8 cellular contexts compared by ENCODE assay signal in genomic region chr7:55365680-55366460, GRCh38. TPM values are rescaled to one million over a fixed set of nuclear protein-coding genes. Genes with fewer than 3 reads are reported as not detected.
DNase-seq lines count a peak whose midpoint lies in the region; ATAC-seq and TF ChIP-seq lines count a peak whose summit lies in the region.

No MANE protein-coding gene starts in this region.

- H3K4me1 ChIP-seq in HUES64 (ENCODE audit: insufficient read depth, low read length) (peaks cover 16% of the 10 kb centered on the region; the same call in 1 of the 2 replicates), OCI-LY1 (ENCODE audit: insufficient read depth, low read length, severe bottlenecking) (peaks cover 28% of the 10 kb centered on the region), mucosa of descending colon (ENCODE audit: low read depth) (peaks cover 16% of the 10 kb centered on the region)

- H3K9me2 ChIP-seq in OCI-LY1 (ENCODE audit: low read depth, low read length) = no peaks in the 10 kb centered on the region

- H3K27me3 ChIP-seq in HUES64 (ENCODE audit: insufficient read depth, low read length) (no peaks in the 10 kb centered on the region), OCI-LY1 (ENCODE audit: insufficient read depth, low read length) (no peaks in the 10 kb centered on the region)

- no peaks in the 10 kb centered on the region for H3F3A ChIP-seq in OCI-LY1 (ENCODE audit: insufficient read depth, low read length)

- peak; percentile 94 for DNase-seq in DMS 273 treated with DMSO at 0.1 percent for 48 hours (lab: John Stamatoyannopoulos, UW)
- peak; percentile 91 for DNase-seq in activated T-cell treated with anti-CD3 and anti-CD28 coated beads for 24 hours (ENCODE audit: low read depth)
- DNase-seq in epithelial cell of prostate (ENCODE audit: low read depth, low spot score) = peak; percentile 85
- DNase-seq in mucosa of descending colon = peak; percentile 94 to 97 (median 96)
- peak; percentile 83 to 90 for DNase-seq in stimulated activated CD8-positive, alpha-beta memory T cell treated with anti-CD3 and anti-CD28 coated beads, Interleukin-4, amount 100 ng/mL, for 1 hour (ENCODE audit: low read depth in 2 of 2, low spot score in 1 of 2)

- H3K9ac ChIP-seq in HUES64 (ENCODE audit: low read depth, low read length) = peak overlapping the region; percentile 99
- H3K9ac ChIP-seq in OCI-LY1 (ENCODE audit: low read length) = peak overlapping the region; percentile 95

- H3K27ac ChIP-seq in HUES64 (ENCODE audit: low read depth, low read length) (peak overlapping the region; percentile 99), OCI-LY1 (ENCODE audit: low read depth, low read length, poor library complexity, severe bottlenecking) (peak overlapping the region; percentile 71), epithelial cell of prostate (peak overlapping the region; percentile 85)

- H2AFZ ChIP-seq in OCI-LY1 (ENCODE audit: low read length) = peak overlapping the region; percentile 83; the same call in 1 of the 2 replicates

- H3K4me3 ChIP-seq in HUES64 (ENCODE audit: low read length) = peak overlapping the region; percentile 82
- H3K4me3 ChIP-seq in OCI-LY1 (ENCODE audit: low read depth, low read length, poor library complexity, severe bottlenecking) = peak overlapping the region; percentile 85
- H3K4me3 ChIP-seq in mucosa of descending colon = peak overlapping the region; percentile 71

- H3K9me3 ChIP-seq in HUES64 (ENCODE audit: insufficient read depth, low read depth, low read length) = no peaks in the 10 kb centered on the region
- no peaks in the 10 kb centered on the region for H3K9me3 ChIP-seq in OCI-LY1 (ENCODE audit: low read length)
- no peaks in the 10 kb centered on the region for H3K9me3 ChIP-seq in mucosa of descending colon

- WGBS in HUES64 = under 1% methylated on average over 99 of the region's 99 CpGs

- TF ChIP-seq CTCF in OCI-LY1 (IDR thresholded peaks at IDR 0.05; ENCODE audit: low read length) (peak; percentile 13; the same call in 1 of the 2 replicates), mucosa of descending colon (IDR thresholded peaks at IDR 0.05) (peak; percentile 15)

- no peaks in the 10 kb centered on the region for H4K20me1 ChIP-seq in OCI-LY1 (ENCODE audit: insufficient read depth, low read length)

- H3K4me2 ChIP-seq in OCI-LY1 (ENCODE audit: low read length) = peak overlapping the region; percentile 80

- intact Hi-C loops in mucosa of descending colon (cut with DNase I, micrococcal nuclease) = loop anchor here in 1 of 2 donors (10.0 kb wide), 1 partner anchor 49 kb away; no protein-coding TSS in a partner anchor

- peak; percentile 80 for ATAC-seq in GM21515 (IDR thresholded peaks at IDR 0.05; ENCODE audit: unreplicated experiment)
- peak; percentile 98 for ATAC-seq in mucosa of descending colon

- H3K36me3 ChIP-seq in HUES64 (ENCODE audit: insufficient read depth, low read length) (no peaks in the 10 kb centered on the region), OCI-LY1 (ENCODE audit: insufficient read depth, low read length) (peaks cover 8% of the 10 kb centered on the region; the same call in 1 of the 2 replicates), mucosa of descending colon (ENCODE audit: low read depth) (no peaks in the 10 kb centered on the region)

- peaks cover 19% of the 10 kb centered on the region for H3K79me2 ChIP-seq in OCI-LY1 (ENCODE audit: insufficient read depth, low read length)

RNA-seq across cellular contexts. Expression of gene LANCL2, which starts 0.7 kb away (rescaled TPM):
- polyA plus RNA-seq in HUES64 (2013, experiment 1 of 2) = 14.3 TPM
- polyA plus RNA-seq in HUES64 (2013, experiment 2 of 2) = 10.7 TPM
- total RNA-seq in mucosa of descending colon = 10 to 100 TPM; 15.3 to 18.0 (median 17.1) TPM

Comparison
In these comparisons a context has a peak if more than half of its experiments do, and no peak if none do; other contexts are left out.
1. Peak in every context shown above with its lines: DNase-seq, ATAC-seq, H3K4me3 ChIP-seq and H3K27ac ChIP-seq.